11 cellular contexts compared by ENCODE assay signal in the genomic region with DNA sequence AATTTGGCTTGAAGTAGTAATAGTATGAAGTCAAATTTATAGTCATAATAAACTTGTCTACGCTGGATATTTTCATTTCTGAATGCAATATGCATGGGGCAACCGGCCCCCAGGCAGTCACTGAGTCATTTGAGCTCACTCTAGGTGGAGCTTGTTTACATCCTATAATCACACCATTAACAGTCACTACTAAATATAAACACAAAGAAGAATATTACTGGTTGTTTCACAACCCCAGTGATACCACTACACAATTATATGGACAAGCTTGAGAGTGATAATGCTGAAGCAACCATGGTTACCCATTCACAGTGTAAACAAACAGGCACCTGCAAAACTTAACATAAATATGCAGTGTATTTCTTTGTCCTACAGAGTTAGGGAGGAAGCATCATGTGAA.
DNase-seq lines count a peak whose midpoint lies in the region; ATAC-seq and TF ChIP-seq lines count a peak whose summit lies in the region.
"Had no signal": no experiment of that assay in that cellular context is flagged by ENCODE, and none has a peak within 500 bp of the region (broad histone marks: within the 10 kb centered on the region; RNA-seq: fewer than 3 reads in every experiment).

No MANE protein-coding gene starts in this region.

- TF ChIP-seq CTCF in fibroblast of villous mesenchyme (IDR thresholded peaks at IDR 0.05; ENCODE audit: insufficient read depth, low read depth, low read length): no peak

- DNase-seq in NCI-H2227 (lab: John Stamatoyannopoulos, UW; ENCODE audit: unreplicated experiment): peak; percentile 12
- peak; percentile 93 for DNase-seq in fibroblast of villous mesenchyme (ENCODE audit: low read depth)
- no peak for DNase-seq in NCI-H146 (lab: John Stamatoyannopoulos, UW)
- DNase-seq in activated CD4-positive, CD25-positive, alpha-beta regulatory T cell (lab: John Stamatoyannopoulos, UW): no peak
- no peak for DNase-seq in NCI-H446 treated with DMSO at 0.1 percent for 48 hours (lab: John Stamatoyannopoulos, UW)
- DNase-seq: activated naive CD4-positive, alpha-beta T cell treated with anti-CD3 and anti-CD28 coated beads, Interleukin-2, amount 50 U/mL, for 16 hours; thyroid gland had no signal

- H3K4me3 ChIP-seq in fibroblast of villous mesenchyme (ENCODE audit: low read depth, low read length): no peak overlapping the region
- H3K4me3 ChIP-seq: skin epidermis, thyroid gland had no signal

- ATAC-seq in GM18870 (IDR thresholded peaks at IDR 0.05; ENCODE audit: unreplicated experiment) (peak; percentile 70), HG02798 (IDR thresholded peaks at IDR 0.05; ENCODE audit: poor library complexity, unreplicated experiment) (peak; percentile 44), GM19324 (IDR thresholded peaks at IDR 0.05; ENCODE audit: low FRiP score, unreplicated experiment) (no peak)

Comparison
In these comparisons a context has a peak if more than half of its experiments do, and no peak if none do; other contexts are left out.
1. DNase-seq: peak in NCI-H2227 (single experiment) and fibroblast of villous mesenchyme (single experiment); none in NCI-H146 (single experiment), activated CD4-positive, CD25-positive, alpha-beta regulatory T cell (0 of 4) and NCI-H446 treated with DMSO at 0.1 percent for 48 hours (single experiment).